ENCODE assay signal across 1 cellular context in the genomic region with DNA sequence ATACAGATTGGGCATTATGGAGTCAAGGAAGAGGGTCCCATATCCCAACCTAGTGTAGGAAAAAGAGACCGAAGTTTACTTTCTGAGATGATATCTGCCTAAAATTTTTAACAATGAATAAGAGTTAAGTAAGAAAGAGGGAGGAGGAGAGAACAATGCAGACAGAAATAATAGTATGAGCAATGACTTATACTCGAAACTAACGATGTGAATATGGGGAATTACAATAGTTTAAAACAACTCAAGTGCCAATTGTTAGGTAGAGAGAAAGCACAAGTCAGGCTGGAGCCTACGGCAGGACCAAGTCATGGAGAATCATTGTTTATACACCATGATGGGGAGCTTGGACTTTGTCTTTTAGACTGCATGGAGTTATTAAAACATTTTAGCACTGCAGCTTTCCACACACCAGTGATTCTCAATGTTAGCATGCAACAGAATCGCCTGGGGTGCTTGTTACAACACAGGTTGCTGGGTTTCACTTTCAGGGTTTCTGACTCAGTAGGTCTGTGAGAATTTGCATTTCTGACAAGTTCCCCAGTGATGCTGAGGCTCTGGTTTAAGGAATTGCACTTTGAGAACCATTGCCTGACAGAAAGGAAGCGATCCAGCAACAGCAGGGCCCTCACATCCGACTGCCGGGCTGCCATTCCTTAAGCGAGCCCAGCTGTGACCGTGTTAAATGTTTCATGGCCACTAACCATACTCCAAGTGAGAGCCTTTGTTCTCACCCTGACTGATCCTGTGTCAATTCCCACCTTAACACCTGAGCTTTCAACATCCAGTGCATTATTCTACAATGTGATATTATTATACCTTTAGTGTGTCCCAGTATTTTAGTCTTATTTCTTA.
TF ChIP-seq lines count a peak whose summit lies in the region.

No MANE protein-coding gene starts in this region.

TF ChIP-seq in GM12878, 131 proteins besides CTCF, POLR2A, EP300 and RAD21 (continued from another document):
- TF ChIP-seq IKZF2 (IDR thresholded peaks at IDR 0.05) = no peak
- no peak for TF ChIP-seq GABPA (IDR thresholded peaks at IDR 0.05; ENCODE audit: low read depth)
- no peak for TF ChIP-seq STAT3 (IDR thresholded peaks at IDR 0.05; ENCODE audit: low read depth, low read length)
- TF ChIP-seq, protein P1, sequence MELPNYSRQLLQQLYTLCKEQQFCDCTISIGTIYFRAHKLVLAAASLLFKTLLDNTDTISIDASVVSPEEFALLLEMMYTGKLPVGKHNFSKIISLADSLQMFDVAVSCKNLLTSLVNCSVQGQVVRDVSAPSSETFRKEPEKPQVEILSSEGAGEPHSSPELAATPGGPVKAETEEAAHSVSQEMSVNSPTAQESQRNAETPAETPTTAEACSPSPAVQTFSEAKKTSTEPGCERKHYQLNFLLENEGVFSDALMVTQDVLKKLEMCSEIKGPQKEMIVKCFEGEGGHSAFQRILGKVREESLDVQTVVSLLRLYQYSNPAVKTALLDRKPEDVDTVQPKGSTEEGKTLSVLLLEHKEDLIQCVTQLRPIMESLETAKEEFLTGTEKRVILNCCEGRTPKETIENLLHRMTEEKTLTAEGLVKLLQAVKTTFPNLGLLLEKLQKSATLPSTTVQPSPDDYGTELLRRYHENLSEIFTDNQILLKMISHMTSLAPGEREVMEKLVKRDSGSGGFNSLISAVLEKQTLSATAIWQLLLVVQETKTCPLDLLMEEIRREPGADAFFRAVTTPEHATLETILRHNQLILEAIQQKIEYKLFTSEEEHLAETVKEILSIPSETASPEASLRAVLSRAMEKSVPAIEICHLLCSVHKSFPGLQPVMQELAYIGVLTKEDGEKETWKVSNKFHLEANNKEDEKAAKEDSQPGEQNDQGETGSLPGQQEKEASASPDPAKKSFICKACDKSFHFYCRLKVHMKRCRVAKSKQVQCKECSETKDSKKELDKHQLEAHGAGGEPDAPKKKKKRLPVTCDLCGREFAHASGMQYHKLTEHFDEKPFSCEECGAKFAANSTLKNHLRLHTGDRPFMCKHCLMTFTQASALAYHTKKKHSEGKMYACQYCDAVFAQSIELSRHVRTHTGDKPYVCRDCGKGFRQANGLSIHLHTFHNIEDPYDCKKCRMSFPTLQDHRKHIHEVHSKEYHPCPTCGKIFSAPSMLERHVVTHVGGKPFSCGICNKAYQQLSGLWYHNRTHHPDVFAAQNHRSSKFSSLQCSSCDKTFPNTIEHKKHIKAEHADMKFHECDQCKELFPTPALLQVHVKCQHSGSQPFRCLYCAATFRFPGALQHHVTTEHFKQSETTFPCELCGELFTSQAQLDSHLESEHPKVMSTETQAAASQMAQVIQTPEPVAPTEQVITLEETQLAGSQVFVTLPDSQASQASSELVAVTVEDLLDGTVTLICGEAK (IDR thresholded peaks at IDR 0.05; ENCODE audit: borderline replicate concordance) = no peak
- TF ChIP-seq CBX3 (IDR thresholded peaks at IDR 0.05; ENCODE audit: borderline replicate concordance, low read depth) = no peak
- no peak for TF ChIP-seq POU2F2 (IDR thresholded peaks at IDR 0.05; ENCODE audit: borderline replicate concordance, low read depth, low read length)
- TF ChIP-seq PML (IDR thresholded peaks at IDR 0.05; ENCODE audit: low read length) = no peak
- TF ChIP-seq CHD4 (IDR thresholded peaks at IDR 0.05) = no peak
- TF ChIP-seq, protein P2, sequence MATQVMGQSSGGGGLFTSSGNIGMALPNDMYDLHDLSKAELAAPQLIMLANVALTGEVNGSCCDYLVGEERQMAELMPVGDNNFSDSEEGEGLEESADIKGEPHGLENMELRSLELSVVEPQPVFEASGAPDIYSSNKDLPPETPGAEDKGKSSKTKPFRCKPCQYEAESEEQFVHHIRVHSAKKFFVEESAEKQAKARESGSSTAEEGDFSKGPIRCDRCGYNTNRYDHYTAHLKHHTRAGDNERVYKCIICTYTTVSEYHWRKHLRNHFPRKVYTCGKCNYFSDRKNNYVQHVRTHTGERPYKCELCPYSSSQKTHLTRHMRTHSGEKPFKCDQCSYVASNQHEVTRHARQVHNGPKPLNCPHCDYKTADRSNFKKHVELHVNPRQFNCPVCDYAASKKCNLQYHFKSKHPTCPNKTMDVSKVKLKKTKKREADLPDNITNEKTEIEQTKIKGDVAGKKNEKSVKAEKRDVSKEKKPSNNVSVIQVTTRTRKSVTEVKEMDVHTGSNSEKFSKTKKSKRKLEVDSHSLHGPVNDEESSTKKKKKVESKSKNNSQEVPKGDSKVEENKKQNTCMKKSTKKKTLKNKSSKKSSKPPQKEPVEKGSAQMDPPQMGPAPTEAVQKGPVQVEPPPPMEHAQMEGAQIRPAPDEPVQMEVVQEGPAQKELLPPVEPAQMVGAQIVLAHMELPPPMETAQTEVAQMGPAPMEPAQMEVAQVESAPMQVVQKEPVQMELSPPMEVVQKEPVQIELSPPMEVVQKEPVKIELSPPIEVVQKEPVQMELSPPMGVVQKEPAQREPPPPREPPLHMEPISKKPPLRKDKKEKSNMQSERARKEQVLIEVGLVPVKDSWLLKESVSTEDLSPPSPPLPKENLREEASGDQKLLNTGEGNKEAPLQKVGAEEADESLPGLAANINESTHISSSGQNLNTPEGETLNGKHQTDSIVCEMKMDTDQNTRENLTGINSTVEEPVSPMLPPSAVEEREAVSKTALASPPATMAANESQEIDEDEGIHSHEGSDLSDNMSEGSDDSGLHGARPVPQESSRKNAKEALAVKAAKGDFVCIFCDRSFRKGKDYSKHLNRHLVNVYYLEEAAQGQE (IDR thresholded peaks at IDR 0.05; ENCODE audit: low read depth, low read length) = no peak
- TF ChIP-seq, protein P3, sequence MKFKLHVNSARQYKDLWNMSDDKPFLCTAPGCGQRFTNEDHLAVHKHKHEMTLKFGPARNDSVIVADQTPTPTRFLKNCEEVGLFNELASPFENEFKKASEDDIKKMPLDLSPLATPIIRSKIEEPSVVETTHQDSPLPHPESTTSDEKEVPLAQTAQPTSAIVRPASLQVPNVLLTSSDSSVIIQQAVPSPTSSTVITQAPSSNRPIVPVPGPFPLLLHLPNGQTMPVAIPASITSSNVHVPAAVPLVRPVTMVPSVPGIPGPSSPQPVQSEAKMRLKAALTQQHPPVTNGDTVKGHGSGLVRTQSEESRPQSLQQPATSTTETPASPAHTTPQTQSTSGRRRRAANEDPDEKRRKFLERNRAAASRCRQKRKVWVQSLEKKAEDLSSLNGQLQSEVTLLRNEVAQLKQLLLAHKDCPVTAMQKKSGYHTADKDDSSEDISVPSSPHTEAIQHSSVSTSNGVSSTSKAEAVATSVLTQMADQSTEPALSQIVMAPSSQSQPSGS (IDR thresholded peaks at IDR 0.05; ENCODE audit: low read length) = no peak
- no peak for TF ChIP-seq SREBF1 (IDR thresholded peaks at IDR 0.05; ENCODE audit: low read length)
